ENCODE assay signal across 8 cellular contexts in genomic region chr10:103241262-103242011, GRCh38. TPM values are rescaled to one million over a fixed set of nuclear protein-coding genes. Genes with fewer than 3 reads are reported as not detected.
DNase-seq lines count a peak whose midpoint lies in the region; ATAC-seq and TF ChIP-seq lines count a peak whose summit lies in the region.

No MANE protein-coding gene starts in this region.

- H3K27me3 Mint-ChIP-seq in T-helper 1 cell treated with Interleukin-12 subunit alpha and Interleukin-12 subunit beta and Interleukin-4 antibody, amounts not matched to agents 30 μg/mL and 1 μg/mL, for 36 hours (ENCODE audit: low read depth), result peaks cover 3% of the 10 kb centered on the region
- H3K27me3 Mint-ChIP-seq in progenitor cell of endocrine pancreas, result no peaks in the 10 kb centered on the region

- no peak for TF ChIP-seq CTCF in fibroblast of villous mesenchyme (IDR thresholded peaks at IDR 0.05; ENCODE audit: insufficient read depth, low read depth, low read length)
- TF ChIP-seq CTCF in progenitor cell of endocrine pancreas (IDR thresholded peaks at IDR 0.05; ENCODE audit: unreplicated experiment), result no peak

- no peaks in the 10 kb centered on the region for H3K9me3 Mint-ChIP-seq in activated naive CD4-positive, alpha-beta T cell treated with anti-CD3 and anti-CD28 coated beads, Interleukin-2, amount 50 U/mL, for 72 hours
- no peaks in the 10 kb centered on the region for H3K9me3 Mint-ChIP-seq in T-helper 1 cell treated with Interleukin-12 subunit alpha and Interleukin-12 subunit beta and Interleukin-4 antibody, amounts not matched to agents 30 μg/mL and 1 μg/mL, for 36 hours
- no peaks in the 10 kb centered on the region for H3K9me3 Mint-ChIP-seq in progenitor cell of endocrine pancreas (ENCODE audit: low read depth)

- no peak overlapping the region for H3K4me3 ChIP-seq in fibroblast of villous mesenchyme (ENCODE audit: low read depth, low read length)

- H3K27ac Mint-ChIP-seq in activated naive CD4-positive, alpha-beta T cell treated with anti-CD3 and anti-CD28 coated beads, Interleukin-2, amount 50 U/mL, for 72 hours, result peak overlapping the region; percentile 4 to 70
- H3K27ac Mint-ChIP-seq in T-helper 1 cell treated with Interleukin-12 subunit alpha and Interleukin-12 subunit beta and Interleukin-4 antibody, amounts not matched to agents 30 μg/mL and 1 μg/mL, for 36 hours, result peak overlapping the region; percentile 81
- peak overlapping the region; percentile 89 for H3K27ac Mint-ChIP-seq in progenitor cell of endocrine pancreas

- peak; percentile 37 to 70 for ATAC-seq in activated naive CD4-positive, alpha-beta T cell treated with anti-CD3 and anti-CD28 coated beads, Interleukin-2, amount 50 U/mL, for 72 hours
- ATAC-seq in HG02623 (IDR thresholded peaks at IDR 0.05; ENCODE audit: unreplicated experiment) (no peak), HG03460 (IDR thresholded peaks at IDR 0.05; ENCODE audit: unreplicated experiment) (no peak)

- no peaks in the 10 kb centered on the region for H3K36me3 Mint-ChIP-seq in activated naive CD4-positive, alpha-beta T cell treated with anti-CD3 and anti-CD28 coated beads, Interleukin-2, amount 50 U/mL, for 72 hours
- H3K36me3 Mint-ChIP-seq in T-helper 1 cell treated with Interleukin-12 subunit alpha and Interleukin-12 subunit beta and Interleukin-4 antibody, amounts not matched to agents 30 μg/mL and 1 μg/mL, for 36 hours (ENCODE audit: low read depth), result no peaks in the 10 kb centered on the region
- no peaks in the 10 kb centered on the region for H3K36me3 Mint-ChIP-seq in progenitor cell of endocrine pancreas (ENCODE audit: insufficient read depth)

- peaks cover 19% of the 10 kb centered on the region for H3K4me1 Mint-ChIP-seq in T-helper 1 cell treated with Interleukin-12 subunit alpha and Interleukin-12 subunit beta and Interleukin-4 antibody, amounts not matched to agents 30 μg/mL and 1 μg/mL, for 36 hours (ENCODE audit: low read depth)
- peaks cover 23% of the 10 kb centered on the region for H3K4me1 Mint-ChIP-seq in progenitor cell of endocrine pancreas (ENCODE audit: low read depth)

- no peak for DNase-seq in activated naive CD4-positive, alpha-beta T cell treated with anti-CD3 and anti-CD28 coated beads, Interleukin-2, amount 50 U/mL, for 72 hours (ENCODE audit: low spot score in 2 of 2)
- no peak for DNase-seq in activated naive CD4-positive, alpha-beta T cell treated with Interleukin-2 at 50 U/mL for 16 hours
- DNase-seq in fibroblast of villous mesenchyme (ENCODE audit: low read depth), result peak; percentile 46
- DNase-seq in progenitor cell of endocrine pancreas (ENCODE audit: low spot score, unreplicated experiment), result no peak
- DNase-seq in NCI-H1930 (lab: John Stamatoyannopoulos, UW), result no peak

- H3K4me3 Mint-ChIP-seq in T-helper 1 cell treated with Interleukin-12 subunit alpha and Interleukin-12 subunit beta and Interleukin-4 antibody, amounts not matched to agents 30 μg/mL and 1 μg/mL, for 36 hours, result peak overlapping the region; percentile 58
- no peak overlapping the region for H3K4me3 Mint-ChIP-seq in progenitor cell of endocrine pancreas (ENCODE audit: low read depth)

RNA-seq across cellular contexts. Expression of gene RPEL1, which starts 4.2 kb away (rescaled TPM):
- total RNA-seq in activated naive CD4-positive, alpha-beta T cell treated with anti-CD3 and anti-CD28 coated beads, Interleukin-2, amount 50 U/mL, for 72 hours, result not detected
- total RNA-seq in fibroblast of villous mesenchyme (0.32 and 0.43 TPM in 2 replicates), progenitor cell of endocrine pancreas (not detected in 2 replicates)

RNA-seq across cellular contexts. Expression of gene INA, which starts 35.5 kb away (rescaled TPM):
- total RNA-seq in activated naive CD4-positive, alpha-beta T cell treated with anti-CD3 and anti-CD28 coated beads, Interleukin-2, amount 50 U/mL, for 72 hours, result under 1 TPM in 1 of 2 donors, not detected in 1; 0.27 TPM
- total RNA-seq in fibroblast of villous mesenchyme (1.3 and 1.7 TPM in 2 replicates), progenitor cell of endocrine pancreas (6.2 TPM in 2 replicates)

RNA-seq across cellular contexts. Expression of gene NT5C2, which starts 48.4 kb away (rescaled TPM):
- 10 to 100 TPM; 42.0 to 46.5 TPM for total RNA-seq in activated naive CD4-positive, alpha-beta T cell treated with anti-CD3 and anti-CD28 coated beads, Interleukin-2, amount 50 U/mL, for 72 hours
- total RNA-seq in fibroblast of villous mesenchyme (64.4 and 92.0 TPM in 2 replicates), progenitor cell of endocrine pancreas (131 and 135 TPM in 2 replicates)

Comparison
In these comparisons a context has a peak if more than half of its experiments do, and no peak if none do; other contexts are left out.
1. ATAC-seq: peak in activated naive CD4-positive, alpha-beta T cell treated with anti-CD3 and anti-CD28 coated beads, Interleukin-2, amount 50 U/mL, for 72 hours (2 of 2); none in HG02623 (single experiment) and HG03460 (single experiment).
2. H3K27ac Mint-ChIP-seq: peak in every context shown above with its lines; median percentile 89 in progenitor cell of endocrine pancreas; 81 in T-helper 1 cell treated with Interleukin-12 subunit alpha and Interleukin-12 subunit beta and Interleukin-4 antibody, amounts not matched to agents 30 μg/mL and 1 μg/mL, for 36 hours; 37 in activated naive CD4-positive, alpha-beta T cell treated with anti-CD3 and anti-CD28 coated beads, Interleukin-2, amount 50 U/mL, for 72 hours.